11 cellular contexts compared by ENCODE assay signal in genomic region chr3:16369885-16370284, GRCh38.
DNase-seq lines count a peak whose midpoint lies in the region; ATAC-seq and TF ChIP-seq lines count a peak whose summit lies in the region.
"Had no signal": no experiment of that assay in that cellular context is flagged by ENCODE, and none has a peak within 500 bp of the region (broad histone marks: within the 10 kb centered on the region; RNA-seq: fewer than 3 reads in every experiment).

No MANE protein-coding gene starts in this region.

- no peak overlapping the region for H3K4ac ChIP-seq in mesenchymal stem cell (ENCODE audit: low read depth in 1 of 2, low read length in 2 of 2)

- H3K18ac ChIP-seq in mesenchymal stem cell (ENCODE audit: low read depth in 1 of 2, low read length in 2 of 2) = no peak overlapping the region

- peaks cover 49% of the 10 kb centered on the region for H3K4me1 Mint-ChIP-seq in central memory CD8-positive, alpha-beta T cell

- no peak overlapping the region for H4K91ac ChIP-seq in mesenchymal stem cell (ENCODE audit: low read length)

- no peaks in the 10 kb centered on the region for H3K9me3 Mint-ChIP-seq in central memory CD8-positive, alpha-beta T cell
- H3K9me3 Mint-ChIP-seq: nephron progenitor cell had no signal

- no peak overlapping the region for H3K4me2 ChIP-seq in mesenchymal stem cell (ENCODE audit: low read length, poor library complexity, severe bottlenecking)

- H3K36me3 ChIP-seq in cardiac muscle cell (no peaks in the 10 kb centered on the region), mesenchymal stem cell (ENCODE audit: control insufficient read depth in 1 of 2, insufficient read depth in 2 of 2, low read depth in 1 of 2, low read length in 2 of 2) (peaks cover 43 to 50% of the 10 kb centered on the region in 2 experiments), upper lobe of right lung (peaks cover 32% of the 10 kb centered on the region)

- H3K27ac Mint-ChIP-seq in central memory CD8-positive, alpha-beta T cell (ENCODE audit: low read depth) = peak overlapping the region; percentile 55
- H3K27ac Mint-ChIP-seq: nephron progenitor cell had no signal

- no peak overlapping the region for H4K8ac ChIP-seq in mesenchymal stem cell (ENCODE audit: low read length)

- H2BK120ac ChIP-seq in mesenchymal stem cell (ENCODE audit: low read depth, low read length) = no peak overlapping the region

- 75% methylated on average over 8 of the region's 8 CpGs for WGBS in mesenchymal stem cell

- H3K27ac ChIP-seq in cardiac muscle cell (peak overlapping the region; percentile 86), mesenchymal stem cell (ENCODE audit: low read length, poor library complexity, severe bottlenecking) (peak overlapping the region; percentile 66), upper lobe of right lung (no peak overlapping the region)

- ATAC-seq in central memory CD8-positive, alpha-beta T cell (replicated peaks; ENCODE audit: extremely low read depth, poor library complexity, severe bottlenecking) = no peak
- ATAC-seq in upper lobe of right lung (peak; percentile 53), HG03378 (IDR thresholded peaks at IDR 0.05; ENCODE audit: unreplicated experiment) (no peak)
- no peak for ATAC-seq in activated CD4-positive, CD25-positive, alpha-beta regulatory T cell treated with anti-CD3 and anti-CD28 coated beads, Interleukin-2, amount 50 U/mL, for 24 hours

- H2BK5ac ChIP-seq in mesenchymal stem cell (ENCODE audit: low read depth, low read length, poor library complexity, severe bottlenecking) = no peak overlapping the region

- no peak overlapping the region for H3K9ac ChIP-seq in mesenchymal stem cell (ENCODE audit: low read length)

- DNase-seq in cardiac muscle cell (ENCODE audit: low read depth in 1 of 2, low spot score in 1 of 2) (peak; percentile 10 to 72), cardiac septum (ENCODE audit: low spot score) (no peak), mesenchymal stem cell (no peak), upper lobe of right lung (no peak), NCI-H69 (lab: John Stamatoyannopoulos, UW) (no peak)
- DNase-seq in central memory CD8-positive, alpha-beta T cell (ENCODE audit: low spot score in 2 of 2) = no peak
- DNase-seq: activated naive CD4-positive, alpha-beta T cell; DND-41; nephron progenitor cell had no signal

- peaks cover 30% of the 10 kb centered on the region for H3K36me3 Mint-ChIP-seq in central memory CD8-positive, alpha-beta T cell (ENCODE audit: insufficient read depth)

- no peaks in the 10 kb centered on the region for H3K27me3 Mint-ChIP-seq in central memory CD8-positive, alpha-beta T cell

- H2BK12ac ChIP-seq in mesenchymal stem cell (ENCODE audit: low read length in 2 of 2) = no peak overlapping the region

- no peak overlapping the region for H2AK5ac ChIP-seq in mesenchymal stem cell (ENCODE audit: low read length, severe bottlenecking)

- no peak overlapping the region for H2BK15ac ChIP-seq in mesenchymal stem cell (ENCODE audit: low read depth, poor library complexity, severe bottlenecking)

- peaks cover 46% of the 10 kb centered on the region for H3K79me1 ChIP-seq in mesenchymal stem cell (replicated peaks; ENCODE audit: low read length, poor library complexity, severe bottlenecking)

- H3K14ac ChIP-seq in mesenchymal stem cell (ENCODE audit: low read length in 2 of 2) = no peak overlapping the region

- H3K27me3 ChIP-seq in cardiac muscle cell (no peaks in the 10 kb centered on the region), mesenchymal stem cell (ENCODE audit: control insufficient read depth in 1 of 2, insufficient read depth in 1 of 2, low read length in 2 of 2) (no peaks in the 10 kb centered on the region), upper lobe of right lung (no peaks in the 10 kb centered on the region)

- H3K4me3 Mint-ChIP-seq in central memory CD8-positive, alpha-beta T cell = no peak overlapping the region
- H3K4me3 Mint-ChIP-seq: nephron progenitor cell had no signal

- H2AFZ ChIP-seq in mesenchymal stem cell (ENCODE audit: low read depth, low read length) = no peak overlapping the region

- H3K9me3 ChIP-seq in cardiac muscle cell (ENCODE audit: low read depth) (no peaks in the 10 kb centered on the region), mesenchymal stem cell (ENCODE audit: control insufficient read depth, low read length) (no peaks in the 10 kb centered on the region), upper lobe of right lung (no peaks in the 10 kb centered on the region)

- TF ChIP-seq CTCF in cardiac muscle cell (IDR thresholded peaks at IDR 0.05; ENCODE audit: low read depth, low read length) (no peak), upper lobe of right lung (IDR thresholded peaks at IDR 0.05) (no peak)

- H3K4me3 ChIP-seq in cardiac muscle cell (no peak overlapping the region), mesenchymal stem cell (ENCODE audit: insufficient read depth in 1 of 2, low read depth in 1 of 2, low read length in 2 of 2) (no peak overlapping the region), upper lobe of right lung (no peak overlapping the region)

- no peak overlapping the region for H3K23ac ChIP-seq in mesenchymal stem cell (ENCODE audit: low read length in 2 of 2)

- H3K4me1 ChIP-seq in cardiac muscle cell (ENCODE audit: low read depth) = peaks cover 31% of the 10 kb centered on the region
- peaks cover 14% of the 10 kb centered on the region for H3K4me1 ChIP-seq in mesenchymal stem cell (ENCODE audit: control insufficient read depth, insufficient read depth, low read depth, low read length)
- peaks cover 55% of the 10 kb centered on the region for H3K4me1 ChIP-seq in upper lobe of right lung

- intact Hi-C loops in cardiac septum (cut with DNase I) = loop anchor here (5.0 kb wide), 2 partner anchors 83 to 147 kb away; no protein-coding TSS in a partner anchor
- intact Hi-C loops in upper lobe of right lung (cut with DNase I) = no loop called here

Comparison
In these comparisons a context has a peak if more than half of its experiments do, and no peak if none do; other contexts are left out.
1. DNase-seq: peak in cardiac muscle cell (2 of 2); none in cardiac septum (single experiment), central memory CD8-positive, alpha-beta T cell (0 of 2), mesenchymal stem cell (single experiment), upper lobe of right lung (single experiment) and NCI-H69 (single experiment).